Comparison of ENCODE assay signal across 9 cellular contexts in the genomic region with DNA sequence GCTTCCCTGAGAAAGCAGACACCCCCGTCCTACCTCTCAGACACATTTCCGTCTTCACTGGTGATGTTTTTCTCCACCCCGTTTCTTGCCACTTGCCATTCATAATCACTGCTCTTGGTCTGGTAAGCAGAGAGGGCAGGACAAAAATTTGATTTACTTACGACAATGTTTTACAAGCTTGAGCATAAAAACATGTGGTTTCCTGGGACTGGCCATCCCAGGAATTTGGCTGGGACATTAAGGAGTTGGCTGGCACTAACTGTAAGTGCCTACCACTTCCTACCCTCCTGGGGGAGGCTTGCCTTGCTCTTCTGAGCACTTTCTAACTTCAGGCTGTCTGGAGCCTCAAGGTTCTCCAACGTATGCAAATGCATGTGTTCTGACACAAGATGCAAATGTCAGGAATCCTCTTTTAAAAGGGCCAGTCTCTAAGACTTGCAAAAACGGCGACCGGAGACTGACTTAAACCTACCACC. TPM values are rescaled to one million over a fixed set of nuclear protein-coding genes. Genes with fewer than 3 reads are reported as not detected.
A peak's percentile ranks its signal among the peaks of the same experiment; 100 is the strongest.
DNase-seq lines count a peak whose midpoint lies in the region; ATAC-seq, FAIRE-seq and TF ChIP-seq lines count a peak whose summit lies in the region.
"Had no signal": no experiment of that assay in that cellular context is flagged by ENCODE, and none has a peak within 500 bp of the region (broad histone marks: within the 10 kb centered on the region; RNA-seq: fewer than 3 reads in every experiment).

No MANE protein-coding gene starts in this region.

- no peak overlapping the region for H2BK12ac ChIP-seq in H1 (ENCODE audit: low read depth, low read length)

- no peak overlapping the region for H2BK15ac ChIP-seq in H1 (ENCODE audit: low read length)

- DNase-seq in A549 (ENCODE audit: low read depth in 1 of 2, low spot score in 1 of 2) = no peak
- DNase-seq in H1 (ENCODE audit: low read depth in 1 of 2, low spot score in 2 of 2) = peak in 1 of 2 experiments; percentile 45
- DNase-seq in C1 segment of cervical spinal cord (lab: John Stamatoyannopoulos, UW) = no peak
- no peak for DNase-seq in caudate nucleus (lab: John Stamatoyannopoulos, UW)
- no peak for DNase-seq in small intestine
- no peak for DNase-seq in suprapubic skin (ENCODE audit: low spot score in 2 of 2)

- no peak overlapping the region for H3K14ac ChIP-seq in H1 (ENCODE audit: insufficient read length)

- H4K20me1 ChIP-seq in H1 (replicated peaks in 1 of 2; ENCODE audit: control insufficient read depth in 1 of 2, insufficient read depth in 2 of 2, low read length in 2 of 2) = no peaks in the 10 kb centered on the region

- no peak overlapping the region for H3K9ac ChIP-seq in H1 (replicated peaks in 1 of 4; ENCODE audit: extremely low read depth in 1 of 4, low read depth in 3 of 4, low read length in 3 of 4)

- H3K23me2 ChIP-seq in H1 (ENCODE audit: low read depth, low read length) = 0 out of 2 replicates have a peak, but pooled peaks cover 3% of the 10 kb centered on the region

- TF ChIP-seq POLR2A in A549 (IDR thresholded peaks at IDR 0.05; ENCODE audit: low read length) (no peak), H1 (IDR thresholded peaks at IDR 0.05; ENCODE audit: control extremely low read depth in 1 of 2, low read depth in 2 of 2, low read length in 2 of 2) (no peak), suprapubic skin (IDR thresholded peaks at IDR 0.05) (no peak)

- no peak overlapping the region for H3K23ac ChIP-seq in H1 (ENCODE audit: insufficient read length)

- H3K4me2 ChIP-seq in A549 (peak overlapping the region; percentile 4; the same call in 1 of the 3 replicates), H1 (ENCODE audit: insufficient read depth in 1 of 2, low read depth in 2 of 2, low read length in 2 of 2) (peak overlapping the region in 1 of 2 experiments; percentile 41; a peak in 2 of 4 replicates)

- H3K79me1 ChIP-seq in H1 (ENCODE audit: low read depth, low read length) = no peaks in the 10 kb centered on the region

- H3K27me3 ChIP-seq in H1 (replicated peaks in 1 of 4; ENCODE audit: control insufficient read depth in 3 of 4, extremely low read depth in 1 of 4, insufficient read depth in 3 of 4, low read length in 3 of 4) (peaks cover 0 to 2% (median 0%) of the 10 kb centered on the region in 4 experiments; a peak in 1 of 7 replicates), small intestine (ENCODE audit: control insufficient read depth in 2 of 2, insufficient read depth in 2 of 2, low read length in 2 of 2) (no peaks in the 10 kb centered on the region), suprapubic skin (peaks cover 6% of the 10 kb centered on the region)

- WGBS in A549 (ENCODE audit: missing lambda C conversion rate) = 58% methylated on average over 8 of the region's 8 CpGs
- 56% methylated on average over 8 of the region's 8 CpGs; no CpG with 5 or more reads in 1 of the 2 experiments for WGBS in H1 (ENCODE audit: extremely low coverage in 1 of 2, insufficient coverage in 1 of 2, insufficient read length in 1 of 2, insufficient replicate concordance in 2 of 2, low coverage in 1 of 2, low lambda C conversion rate in 2 of 2, missing lambda C conversion rate in 1 of 2), 2 experiments
- WGBS in small intestine, 3 donors = 47 to 64% (median 57%) methylated on average over 8 of the region's 8 CpGs
- WGBS in suprapubic skin = 31% methylated on average over 8 of the region's 8 CpGs

- no peak overlapping the region; the same call in 1 of the 2 replicates for H3K18ac ChIP-seq in H1 (ENCODE audit: extremely low read depth, low read length)

- H4K91ac ChIP-seq in H1 (replicated peaks; ENCODE audit: insufficient read length, low read length) = no peak overlapping the region

- no peak for TF ChIP-seq RAD21 in A549 (conservative IDR thresholded peaks at IDR 0.05 in 1 of 2, IDR thresholded peaks at IDR 0.05 in 1 of 2)
- TF ChIP-seq RAD21 in H1 (IDR thresholded peaks at IDR 0.05 in 1 of 2, conservative IDR thresholded peaks at IDR 0.05 in 1 of 2; ENCODE audit: low read depth in 2 of 2, low read length in 2 of 2) = no peak

- TF ChIP-seq EP300 in A549 (IDR thresholded peaks at IDR 0.05) = no peak
- no peak for TF ChIP-seq EP300 in H1 (IDR thresholded peaks at IDR 0.05; ENCODE audit: borderline replicate concordance in 1 of 2, low read depth in 2 of 2, low read length in 2 of 2)
- TF ChIP-seq EP300 in suprapubic skin (IDR thresholded peaks at IDR 0.05) = no peak

- H3K4ac ChIP-seq in H1 (replicated peaks; ENCODE audit: insufficient read length, low read depth, low read length) = no peak overlapping the region

- H2BK20ac ChIP-seq in H1 (ENCODE audit: low read length) = peak overlapping the region; percentile 43; the same call in 1 of the 2 replicates

- no peak overlapping the region for H3K56ac ChIP-seq in H1 (replicated peaks; ENCODE audit: insufficient read length, low read depth, low read length)

- no peak overlapping the region for H2AK5ac ChIP-seq in H1 (ENCODE audit: low read depth, low read length)

- ATAC-seq in A549 (peak in 1 of 2 experiments; percentile 30; a peak in 2 of 6 replicates), GM18870 (IDR thresholded peaks at IDR 0.05; ENCODE audit: unreplicated experiment) (peak; percentile 15), HG03432 (IDR thresholded peaks at IDR 0.05; ENCODE audit: unreplicated experiment) (peak; percentile 12)

- CTCF ChIA-PET in A549 (lab: Yijun Ruan, JAX) (no interaction called here), H1 (lab: Charles Lee; ENCODE audit: partially characterized antibody) (interaction anchor here (0.8 to 1.0 kb wide), 2 partner anchors 12 to 388 kb away, joined by 3 to 5 read pairs; no protein-coding TSS in a partner anchor)

- no peak for TF ChIP-seq CTCF in A549 (IDR thresholded peaks at IDR 0.05)
- no peak for TF ChIP-seq CTCF in H1 (IDR thresholded peaks at IDR 0.05; ENCODE audit: control extremely low read depth in 1 of 3, insufficient read depth in 1 of 3, low read depth in 1 of 3, low read length in 3 of 3)
- no peak for TF ChIP-seq CTCF in suprapubic skin (IDR thresholded peaks at IDR 0.05)

- H3K4me3 ChIP-seq in A549 = no peak overlapping the region
- H3K4me3 ChIP-seq in H1 (ENCODE audit: extremely low read depth in 1 of 4, insufficient read depth in 2 of 4, low read depth in 3 of 4, low read length in 4 of 4) = no peak overlapping the region
- no peak overlapping the region for H3K4me3 ChIP-seq in small intestine (ENCODE audit: low read depth in 1 of 2, low read length in 2 of 2)
- H3K4me3 ChIP-seq in suprapubic skin = no peak overlapping the region
- H3K4me3 ChIP-seq: adrenal gland had no signal

- H3K36me3 ChIP-seq in H1 (ENCODE audit: control insufficient read depth in 2 of 4, insufficient read depth in 4 of 4, low read length in 3 of 4) = no peaks in the 10 kb centered on the region
- no peaks in the 10 kb centered on the region for H3K36me3 ChIP-seq in small intestine (ENCODE audit: control insufficient read depth in 2 of 2, insufficient read depth in 2 of 2, low read length in 2 of 2)
- H3K36me3 ChIP-seq in suprapubic skin = no peaks in the 10 kb centered on the region
- H3K36me3 ChIP-seq: adrenal gland had no signal

- H3K9me3 ChIP-seq in A549 (no peaks in the 10 kb centered on the region), H1 (ENCODE audit: insufficient read depth in 2 of 2, low read depth in 1 of 2, low read length in 1 of 2) (no peaks in the 10 kb centered on the region), small intestine (ENCODE audit: control insufficient read depth, low read depth) (no peaks in the 10 kb centered on the region), suprapubic skin (no peaks in the 10 kb centered on the region)
- H3K9me3 ChIP-seq: adrenal gland had no signal

- H4K5ac ChIP-seq in H1 (ENCODE audit: insufficient read length, low read depth, low read length) = no peak overlapping the region

- H3K4me1 ChIP-seq in A549 (no peaks in the 10 kb centered on the region), H1 (replicated peaks in 1 of 4; ENCODE audit: control insufficient read depth in 3 of 4, insufficient read depth in 4 of 4, low read length in 3 of 4) (peaks cover 0 to 6% (median 4%) of the 10 kb centered on the region in 4 experiments; a peak in 5 of 7 replicates), small intestine (ENCODE audit: control insufficient read depth in 2 of 2, insufficient read depth in 1 of 2, low read depth in 1 of 2, low read length in 1 of 2) (no peaks in the 10 kb centered on the region), suprapubic skin (peaks cover 5% of the 10 kb centered on the region)
- H3K4me1 ChIP-seq: adrenal gland had no signal

- POLR2A ChIA-PET in A549 (lab: Yijun Ruan, JAX) = no interaction called here
- POLR2A ChIA-PET in H1 (lab: Charles Lee; ENCODE audit: partially characterized antibody) = no interaction called here

- no peak overlapping the region for H4K8ac ChIP-seq in H1 (ENCODE audit: extremely low read depth, insufficient read depth, low read length)

- FAIRE-seq in A549 (lab: Jason Lieb, UNC) (no peak), H1 (lab: Jason Lieb, UNC) (peak; percentile 42), small intestine (lab: Jason Lieb, UNC) (no peak)

- H2BK5ac ChIP-seq in H1 (ENCODE audit: low read depth, low read length) = 0 out of 2 replicates have a peak overlapping the region, but pooled peaks have one; percentile 11

- no peak overlapping the region for H2BK120ac ChIP-seq in H1 (replicated peaks; ENCODE audit: low read depth, low read length)

- peak overlapping the region; percentile 57; the same call in 1 of the 2 replicates for H2AFZ ChIP-seq in H1 (ENCODE audit: low read length)

- no peaks in the 10 kb centered on the region for H3K79me2 ChIP-seq in H1 (ENCODE audit: control insufficient read depth in 1 of 2, insufficient read depth in 2 of 2, low read length in 2 of 2)

- H3K27ac ChIP-seq in A549 (0 out of 6 replicates have a peak overlapping the region, but pooled peaks of 1 of the 2 experiments have one; percentile 8), H1 (ENCODE audit: low read depth, low read length) (no peak overlapping the region), caudate nucleus (ENCODE audit: low read depth, low read length) (no peak overlapping the region), small intestine (ENCODE audit: low read depth in 1 of 2, low read length in 1 of 2) (no peak overlapping the region), suprapubic skin (no peak overlapping the region)
- H3K27ac ChIP-seq: adrenal gland had no signal

RNA-seq across cellular contexts. Expression of a gene that starts 24.2 kb away (rescaled TPM):
- polyA plus RNA-seq in A549 (2011; rRNA removed) (9.1 and 9.9 TPM in 2 replicates), A549 (2017; fragmentation: RNase III; extraction: RNeasy Plus Mini Kit Qiagen cat#74134 plus additional on column Dnase treatment) (9.3 to 10.0 TPM (median 9.7 TPM) in 3 replicates), H1 (2011; rRNA removed) (8.2 and 8.5 TPM in 2 replicates), small intestine (10 to 100 TPM in 2 of 3 donors, 1 to 10 TPM in 1; 6.2 to 15.4 (median 10.1) TPM)
- 6.1 and 7.1 TPM in 2 replicates for polyA plus RNA-seq in A549 (2012; cell fraction: cytosol; rRNA removed)
- polyA plus RNA-seq in A549 (2012; cell fraction: nucleus; rRNA removed) = 8.5 and 11.8 TPM in 2 replicates
- 8.5 and 8.8 TPM in 2 replicates for polyA minus RNA-seq in A549 (2011; rRNA and poly(A)+ RNA removed)
- 14.0 and 14.4 TPM in 2 replicates for total RNA-seq in H1 (2021; fragmentation: NEBNext Ultra II Directional; extraction: Animal tissue kit (Norgen Biotek cat#: 25700))
- 8.6 TPM for polyA plus RNA-seq in H1 (2011; cell fraction: cytosol; rRNA removed)
- 17.3 TPM for polyA plus RNA-seq in H1 (2011; cell fraction: nucleus; rRNA removed)
- polyA plus RNA-seq in H1 (2012, experiment 1 of 2) = 7.3 to 9.6 TPM (median 8.3 TPM) in 4 replicates
- polyA plus RNA-seq in H1 (2012, experiment 2 of 2) = 2.0 TPM
- polyA plus RNA-seq in H1 (2013, experiment 1 of 2) = 7.5 TPM
- 7.2 TPM for polyA plus RNA-seq in H1 (2013, experiment 2 of 2)
- polyA minus RNA-seq in H1 (2011; rRNA and poly(A)+ RNA removed) = 14.2 and 15.0 TPM in 2 replicates
- polyA minus RNA-seq in H1 (2011; cell fraction: cytosol; rRNA and poly(A)+ RNA removed) = 11.5 TPM
- 8.1 TPM for polyA minus RNA-seq in H1 (2011; cell fraction: nucleus; rRNA and poly(A)+ RNA removed)
- total RNA-seq in suprapubic skin = 10 to 100 TPM in 3 of 4 donors, 1 to 10 TPM in 1; 6.7 to 14.7 (median 11.8) TPM
